In genomic region chr18:41756141-41756540, GRCh38 we compare ENCODE assay signal across 20 cellular contexts.
DNase-seq lines count a peak whose midpoint lies in the region; ATAC-seq, FAIRE-seq and TF ChIP-seq lines count a peak whose summit lies in the region.
"Had no signal": no experiment of that assay in that cellular context is flagged by ENCODE, and none has a peak within 500 bp of the region (broad histone marks: within the 10 kb centered on the region; RNA-seq: fewer than 3 reads in every experiment).

No MANE protein-coding gene starts in this region.

- no peak for TF ChIP-seq POLR2A in breast epithelium (IDR thresholded peaks at IDR 0.05)

- H2AFZ ChIP-seq in mammary epithelial cell (ENCODE audit: low read depth, low read length) (peak overlapping the region; percentile 22), keratinocyte (ENCODE audit: control insufficient read depth, low read length) (peak overlapping the region; percentile 24)

- H3K9me3 ChIP-seq in mammary epithelial cell (replicated peaks; ENCODE audit: insufficient read depth, low read length) (no peaks in the 10 kb centered on the region), breast epithelium (no peaks in the 10 kb centered on the region), keratinocyte (ENCODE audit: control insufficient read depth, low read depth, low read length) (no peaks in the 10 kb centered on the region)
- H3K9me3 ChIP-seq: BLaER1 treated with 17β-estradiol and CSF1 and Interleukin-3, amounts not matched to agents 10 nM and 100 nM had no signal

- in situ Hi-C loops in mammary epithelial cell (cut with MboI; ENCODE audit: low sequenced_read_pairs in 2 of 2) = no loop called here

- H3K27me3 ChIP-seq in mammary epithelial cell (ENCODE audit: insufficient read depth, low read length) (no peaks in the 10 kb centered on the region), breast epithelium (no peaks in the 10 kb centered on the region), keratinocyte (ENCODE audit: control insufficient read depth, extremely low read depth, insufficient read depth, low read length) (no peaks in the 10 kb centered on the region)
- H3K27me3 ChIP-seq: BLaER1 treated with 17β-estradiol and CSF1 and Interleukin-3, amounts not matched to agents 10 nM and 100 nM had no signal

- intact Hi-C loops in mammary epithelial cell (cut with micrococcal nuclease) = no loop called here
- intact Hi-C loops in breast epithelium (cut with DNase I; ENCODE audit: low total_unique reads) = no loop called here

- FAIRE-seq in keratinocyte (lab: Jason Lieb, UNC) = no peak
- FAIRE-seq: G401.6, GM12891, GM19239, HepG2, HTR-8/SVneo had no signal

- no peak overlapping the region for H3K27ac ChIP-seq in mammary epithelial cell (ENCODE audit: insufficient read depth, low read depth, low read length)
- H3K27ac ChIP-seq in breast epithelium = no peak overlapping the region
- no peak overlapping the region for H3K27ac ChIP-seq in keratinocyte (ENCODE audit: control insufficient read depth, insufficient read depth, low read length)
- H3K27ac ChIP-seq: BLaER1 treated with 17β-estradiol and CSF1 and Interleukin-3, amounts not matched to agents 10 nM and 100 nM had no signal

- no peak overlapping the region for H3K9ac ChIP-seq in mammary epithelial cell (ENCODE audit: insufficient read depth, low read length)
- H3K9ac ChIP-seq in keratinocyte (ENCODE audit: control insufficient read depth, extremely low read depth, insufficient read depth, low read length) = no peak overlapping the region
- H3K9ac ChIP-seq: BLaER1 treated with 17β-estradiol and CSF1 and Interleukin-3, amounts not matched to agents 10 nM and 100 nM had no signal

- dilution Hi-C loops in mammary epithelial cell (cut with HindIII; ENCODE audit: low sequenced_read_pairs) (no loop called here), keratinocyte (cut with MboI; ENCODE audit: extremely low pct_ligation_motif_present, low sequenced_read_pairs) (no loop called here)

- peaks cover 19% of the 10 kb centered on the region for H3K4me1 ChIP-seq in mammary epithelial cell (ENCODE audit: insufficient read depth, low read length)
- no peaks in the 10 kb centered on the region for H3K4me1 ChIP-seq in breast epithelium
- peaks cover 14% of the 10 kb centered on the region for H3K4me1 ChIP-seq in keratinocyte (ENCODE audit: control insufficient read depth, extremely low read depth, insufficient read depth, low read length)

- H3K9me1 ChIP-seq in keratinocyte (ENCODE audit: control insufficient read depth, extremely low read depth, insufficient read depth, low read length) = no peaks in the 10 kb centered on the region

- H3K4me2 ChIP-seq in mammary epithelial cell (ENCODE audit: insufficient read depth, low read depth, low read length) (no peak overlapping the region), keratinocyte (ENCODE audit: control insufficient read depth, extremely low read depth, insufficient read depth, low read depth, low read length) (no peak overlapping the region)
- H3K4me2 ChIP-seq: BLaER1 treated with 17β-estradiol and CSF1 and Interleukin-3, amounts not matched to agents 10 nM and 100 nM had no signal

- no peaks in the 10 kb centered on the region for H3K36me3 ChIP-seq in mammary epithelial cell (ENCODE audit: insufficient read depth, low read length)
- no peaks in the 10 kb centered on the region for H3K36me3 ChIP-seq in breast epithelium
- H3K36me3 ChIP-seq in keratinocyte (ENCODE audit: control insufficient read depth in 2 of 2, extremely low read depth in 1 of 2, insufficient read depth in 2 of 2, low read length in 2 of 2) = no peaks in the 10 kb centered on the region
- H3K36me3 ChIP-seq: BLaER1 treated with 17β-estradiol and CSF1 and Interleukin-3, amounts not matched to agents 10 nM and 100 nM had no signal

- H3K4me3 ChIP-seq in mammary epithelial cell (replicated peaks in 1 of 3; ENCODE audit: insufficient read depth in 1 of 3, low read depth in 2 of 3, low read length in 3 of 3) (no peak overlapping the region), breast epithelium (no peak overlapping the region), keratinocyte (ENCODE audit: control insufficient read depth in 2 of 3, extremely low read depth in 1 of 3, insufficient read depth in 2 of 3, low read depth in 1 of 3, low read length in 3 of 3) (no peak overlapping the region)
- H3K4me3 ChIP-seq: BLaER1 treated with 17β-estradiol and CSF1 and Interleukin-3, amounts not matched to agents 10 nM and 100 nM had no signal

- CTCF ChIA-PET in mammary epithelial cell (lab: Charles Lee; ENCODE audit: low non-redundant PET) = no interaction called here

- ATAC-seq in HG03521 (IDR thresholded peaks at IDR 0.05; ENCODE audit: unreplicated experiment) (no peak), GM18511 (IDR thresholded peaks at IDR 0.05; ENCODE audit: unreplicated experiment) (no peak), GM21737 (IDR thresholded peaks at IDR 0.05; ENCODE audit: unreplicated experiment) (no peak)
- ATAC-seq: HepG2 had no signal

- WGBS in mammary epithelial cell (ENCODE audit: low coverage, missing lambda C conversion rate) = 21% methylated on average over 5 of the region's 5 CpGs

- DNase-seq in mammary epithelial cell (no peak), breast epithelium (ENCODE audit: low spot score in 2 of 2) (no peak), RPMI7951 (ENCODE audit: low read depth) (peak; percentile 8), keratinocyte (ENCODE audit: low read depth, low spot score) (no peak), inferior parietal cortex (ENCODE audit: extremely low spot score) (no peak)
- DNase-seq: 8988T; AML-193; CD4-positive, CD25-positive, alpha-beta regulatory T cell; DMS79; EL; H7 had no signal

- H4K20me1 ChIP-seq in mammary epithelial cell (ENCODE audit: insufficient read depth, low read length) = no peaks in the 10 kb centered on the region
- no peaks in the 10 kb centered on the region for H4K20me1 ChIP-seq in keratinocyte (ENCODE audit: control insufficient read depth, extremely low read depth, insufficient read depth, low read length)
- H4K20me1 ChIP-seq: BLaER1 treated with 17β-estradiol and CSF1 and Interleukin-3, amounts not matched to agents 10 nM and 100 nM had no signal

- TF ChIP-seq CTCF in mammary epithelial cell (conservative IDR thresholded peaks at IDR 0.05 in 1 of 2, IDR thresholded peaks at IDR 0.05 in 1 of 2; ENCODE audit: extremely low read depth in 1 of 2, insufficient read depth in 1 of 2, low read depth in 1 of 2, low read length in 2 of 2) (no peak), breast epithelium (IDR thresholded peaks at IDR 0.05) (no peak), keratinocyte (optimal IDR thresholded peaks at IDR 0.05 in 1 of 3, IDR thresholded peaks at IDR 0.05 in 1 of 3, conservative IDR thresholded peaks at IDR 0.05 in 1 of 3; ENCODE audit: extremely low read depth in 1 of 3, insufficient read depth in 2 of 3, low read length in 3 of 3) (no peak)

- no peaks in the 10 kb centered on the region for H3K79me2 ChIP-seq in mammary epithelial cell (ENCODE audit: insufficient read depth, low read length)
- no peaks in the 10 kb centered on the region for H3K79me2 ChIP-seq in keratinocyte (ENCODE audit: control insufficient read depth, insufficient read depth, low read length)

- no TSS peak for BruUV-seq in mammary epithelial cell (replicated peaks; lab: Mats Ljungman, UMichigan)
